9 cellular contexts compared by ENCODE assay signal in genomic region chr19:18607222-18608101, GRCh38. TPM values are rescaled to one million over a fixed set of nuclear protein-coding genes. Genes with fewer than 3 reads are reported as not detected.
DNase-seq lines count a peak whose midpoint lies in the region; ATAC-seq and TF ChIP-seq lines count a peak whose summit lies in the region.
"Had no signal": no experiment of that assay in that cellular context is flagged by ENCODE, and none has a peak within 500 bp of the region (broad histone marks: within the 10 kb centered on the region; RNA-seq: fewer than 3 reads in every experiment).

No MANE protein-coding gene starts in this region.

- POLR2A ChIA-PET in CD8-positive, alpha-beta memory T cell (lab: Charles Lee), result interaction anchor here (0.8 kb wide), 1 partner anchor 17 kb away, joined by 3 read pairs; no protein-coding TSS in a partner anchor
- POLR2A ChIA-PET in HCT116 (lab: Charles Lee), result no interaction called here

- no peaks in the 10 kb centered on the region for H3K9me3 Mint-ChIP-seq in CD8-positive, alpha-beta memory T cell
- H3K9me3 Mint-ChIP-seq in chondrocyte (ENCODE audit: low read depth) (no peaks in the 10 kb centered on the region), nephron (no peaks in the 10 kb centered on the region), progenitor cell of endocrine pancreas (ENCODE audit: low read depth) (no peaks in the 10 kb centered on the region)
- H3K9me3 Mint-ChIP-seq: natural killer cell had no signal

- no peak overlapping the region for H3K4me3 ChIP-seq in CD8-positive, alpha-beta memory T cell (ENCODE audit: low read length)
- H3K4me3 ChIP-seq in HCT116 (replicated peaks in 1 of 2; ENCODE audit: low read depth in 1 of 2, low read length in 2 of 2), result peak overlapping the region; percentile 53 to 65

- RAD21 ChIA-PET in HCT116 (lab: Charles Lee; ENCODE audit: low non-redundant PET in 1 of 2, low total read pairs in 2 of 2, uncharacterized antibody in 2 of 2, unreplicated experiment in 2 of 2), result no interaction called here

- no peaks in the 10 kb centered on the region for H4K20me1 ChIP-seq in HCT116 (ENCODE audit: insufficient read depth)

- peaks cover 72% of the 10 kb centered on the region for H3K27me3 ChIP-seq in CD8-positive, alpha-beta memory T cell (ENCODE audit: insufficient read depth, low read length, poor library complexity, severe bottlenecking)
- peaks cover 25% of the 10 kb centered on the region; the same call in 1 of the 2 replicates for H3K27me3 ChIP-seq in HCT116 (ENCODE audit: insufficient read depth, low read length)

- CTCF ChIA-PET in CD8-positive, alpha-beta memory T cell (lab: Charles Lee), result interaction anchor here (1.0 to 1.2 kb wide), 2 partner anchors 15 to 240 kb away, joined by 3 to 4 read pairs; no protein-coding TSS in a partner anchor
- CTCF ChIA-PET in HCT116 (lab: Charles Lee), result interaction anchor here (0.5 to 1.2 kb wide), 2 partner anchors 13 to 18 kb away, joined by 3 to 5 read pairs; no protein-coding TSS in a partner anchor

- ATAC-seq in HCT116, result peak; percentile 42
- ATAC-seq in HG02938 (IDR thresholded peaks at IDR 0.05; ENCODE audit: unreplicated experiment), result no peak
- ATAC-seq in GM21737 (IDR thresholded peaks at IDR 0.05; ENCODE audit: unreplicated experiment), result no peak
- ATAC-seq: natural killer cell had no signal

- H3K27me3 Mint-ChIP-seq in CD8-positive, alpha-beta memory T cell, result peaks cover 52 to 65% of the 10 kb centered on the region in 2 donors
- peaks cover 51% of the 10 kb centered on the region for H3K27me3 Mint-ChIP-seq in chondrocyte (ENCODE audit: low read depth)
- peaks cover 85% of the 10 kb centered on the region for H3K27me3 Mint-ChIP-seq in nephron (ENCODE audit: low read depth)
- H3K27me3 Mint-ChIP-seq in progenitor cell of endocrine pancreas, result peaks cover 64% of the 10 kb centered on the region

- peaks cover 16 to 44% (median 20%) of the 10 kb centered on the region in 3 donors for H3K4me1 Mint-ChIP-seq in CD8-positive, alpha-beta memory T cell
- peaks cover 26% of the 10 kb centered on the region for H3K4me1 Mint-ChIP-seq in chondrocyte (ENCODE audit: low read depth)
- H3K4me1 Mint-ChIP-seq in nephron, result peaks cover 25% of the 10 kb centered on the region
- H3K4me1 Mint-ChIP-seq in progenitor cell of endocrine pancreas (ENCODE audit: low read depth), result peaks cover 25% of the 10 kb centered on the region

- H3K79me2 ChIP-seq in HCT116 (ENCODE audit: insufficient read depth, low read length), result no peaks in the 10 kb centered on the region

- TF ChIP-seq POLR2A in HCT116 (IDR thresholded peaks at IDR 0.05; ENCODE audit: borderline replicate concordance, extremely low read depth, insufficient read depth, insufficient read length), result no peak

- peak overlapping the region in 4 of 7 donors; percentile 8 to 73 (median 34) for H3K4me3 Mint-ChIP-seq in CD8-positive, alpha-beta memory T cell
- H3K4me3 Mint-ChIP-seq in chondrocyte (ENCODE audit: unreplicated experiment) (peak overlapping the region; percentile 53), nephron (peak overlapping the region in 2 of 3 experiments; percentile 30 to 65), progenitor cell of endocrine pancreas (ENCODE audit: low read depth) (no peak overlapping the region)
- H3K4me3 Mint-ChIP-seq: natural killer cell had no signal

- intact Hi-C loops in HCT116 (cut with micrococcal nuclease), result no loop called here

- no peaks in the 10 kb centered on the region for H3K36me3 ChIP-seq in CD8-positive, alpha-beta memory T cell (ENCODE audit: insufficient read depth, low read length)
- no peaks in the 10 kb centered on the region for H3K36me3 ChIP-seq in HCT116 (ENCODE audit: control insufficient read depth in 1 of 2, insufficient read depth in 2 of 2, low read length in 2 of 2)

- peak overlapping the region; percentile 50 for H3K9ac ChIP-seq in HCT116 (ENCODE audit: low read length)

- no peak for DNase-seq in CD8-positive, alpha-beta memory T cell
- no peak for DNase-seq in HCT116 (ENCODE audit: low read depth, low spot score)
- no peak for DNase-seq in chondrocyte (ENCODE audit: low spot score)
- no peak for DNase-seq in progenitor cell of endocrine pancreas (ENCODE audit: low spot score, unreplicated experiment)
- DNase-seq: GDM1, natural killer cell had no signal

- H2AFZ ChIP-seq in HCT116 (ENCODE audit: low read depth, low read length, poor library complexity, severe bottlenecking), result peak overlapping the region; percentile 65

- H3K4me2 ChIP-seq in HCT116 (ENCODE audit: low read length), result peak overlapping the region; percentile 99

- BruUV-seq in HCT116 (replicated peaks; lab: Mats Ljungman, UMichigan), result no TSS peak

- no peak for TF ChIP-seq CTCF in HCT116 (IDR thresholded peaks at IDR 0.05 in 2 of 3, conservative IDR thresholded peaks at IDR 0.05 in 1 of 3; ENCODE audit: borderline replicate concordance in 1 of 3, insufficient read depth in 1 of 3, low read depth in 2 of 3, low read length in 2 of 3)
- no peak for TF ChIP-seq CTCF in chondrocyte (IDR thresholded peaks at IDR 0.05)
- no peak for TF ChIP-seq CTCF in nephron (IDR thresholded peaks at IDR 0.05; ENCODE audit: unreplicated experiment in 3 of 3)
- no peak for TF ChIP-seq CTCF in progenitor cell of endocrine pancreas (IDR thresholded peaks at IDR 0.05; ENCODE audit: unreplicated experiment)

- no peak for TF ChIP-seq RAD21 in HCT116 (IDR thresholded peaks at IDR 0.05; ENCODE audit: low read depth)

- H3K36me3 Mint-ChIP-seq in CD8-positive, alpha-beta memory T cell, result peaks cover 0 to 1% (median 0%) of the 10 kb centered on the region in 3 donors
- H3K36me3 Mint-ChIP-seq in chondrocyte (ENCODE audit: low read depth) (peaks cover 3% of the 10 kb centered on the region), nephron (ENCODE audit: low read depth) (no peaks in the 10 kb centered on the region), progenitor cell of endocrine pancreas (ENCODE audit: insufficient read depth) (no peaks in the 10 kb centered on the region)
- H3K36me3 Mint-ChIP-seq: natural killer cell had no signal

- no peak overlapping the region for H3K27ac Mint-ChIP-seq in CD8-positive, alpha-beta memory T cell
- H3K27ac Mint-ChIP-seq in chondrocyte (ENCODE audit: unreplicated experiment) (no peak overlapping the region), nephron (no peak overlapping the region), progenitor cell of endocrine pancreas (no peak overlapping the region)
- H3K27ac Mint-ChIP-seq: natural killer cell had no signal

- no peak overlapping the region for H3K27ac ChIP-seq in CD8-positive, alpha-beta memory T cell (ENCODE audit: low read depth, low read length)
- peak overlapping the region; percentile 22; the same call in 1 of the 2 replicates for H3K27ac ChIP-seq in HCT116 (ENCODE audit: low read depth, low read length)

- no peaks in the 10 kb centered on the region for H3K9me2 ChIP-seq in HCT116 (ENCODE audit: insufficient read depth)

- no peaks in the 10 kb centered on the region for H3K9me3 ChIP-seq in CD8-positive, alpha-beta memory T cell (ENCODE audit: low read length)
- H3K9me3 ChIP-seq in HCT116 (ENCODE audit: control insufficient read depth in 1 of 2, insufficient read depth in 1 of 2, low read depth in 1 of 2, low read length in 2 of 2), result no peaks in the 10 kb centered on the region

- peaks cover 17% of the 10 kb centered on the region for H3K4me1 ChIP-seq in CD8-positive, alpha-beta memory T cell (ENCODE audit: insufficient read depth, low read length)
- H3K4me1 ChIP-seq in HCT116 (ENCODE audit: control insufficient read depth in 1 of 2, insufficient read depth in 2 of 2, low read length in 2 of 2), result peaks cover 25 to 42% of the 10 kb centered on the region in 2 experiments

TF ChIP-seq in HCT116, 20 proteins besides CTCF, POLR2A, EP300 and RAD21 (continues in another document):
- TF ChIP-seq POLR2AphosphoS5 (IDR thresholded peaks at IDR 0.05; ENCODE audit: low read depth, low read length), result no peak
- TF ChIP-seq CEBPB (IDR thresholded peaks at IDR 0.05; ENCODE audit: low read depth), result no peak
- no peak for TF ChIP-seq EGR1 (IDR thresholded peaks at IDR 0.05; ENCODE audit: low read depth)
- no peak for TF ChIP-seq MAX (IDR thresholded peaks at IDR 0.05)
- no peak for TF ChIP-seq SP1 (IDR thresholded peaks at IDR 0.05; ENCODE audit: low read depth)
- no peak for TF ChIP-seq FOSL1 (IDR thresholded peaks at IDR 0.05; ENCODE audit: low read depth)
- no peak for TF ChIP-seq ZFX (IDR thresholded peaks at IDR 0.05)
- TF ChIP-seq ZNF274 (IDR thresholded peaks at IDR 0.05; ENCODE audit: low read depth, low read length), result no peak

RNA-seq across cellular contexts. Expression of gene CRLF1, which starts 0.9 kb away (rescaled TPM):
- not detected for total RNA-seq in CD8-positive, alpha-beta memory T cell
- polyA plus RNA-seq in CD8-positive, alpha-beta memory T cell, result not detected
- total RNA-seq in HCT116 (2021; ENCODE audit: unreplicated experiment) (43.0 TPM), chondrocyte (13.2 to 21.9 TPM (median 15.3 TPM) in 3 replicates), progenitor cell of endocrine pancreas (4.4 and 6.0 TPM in 2 replicates)
- polyA plus RNA-seq in HCT116 (2012), result 60.6 and 80.0 TPM in 2 replicates
- total RNA-seq: natural killer cell had no signal

RNA-seq across cellular contexts. Expression of gene TMEM59L, which starts 5.2 kb away (rescaled TPM):
- total RNA-seq in CD8-positive, alpha-beta memory T cell, result not detected
- polyA plus RNA-seq in CD8-positive, alpha-beta memory T cell, result not detected
- total RNA-seq in HCT116 (2021; ENCODE audit: unreplicated experiment), result 14.3 TPM
- polyA plus RNA-seq in HCT116 (2012), result 21.3 and 22.7 TPM in 2 replicates
- 4.4 to 4.8 TPM (median 4.4 TPM) in 3 replicates for total RNA-seq in chondrocyte
- 5.0 and 6.4 TPM in 2 replicates for total RNA-seq in progenitor cell of endocrine pancreas
- total RNA-seq: natural killer cell had no signal

RNA-seq across cellular contexts. Expression of gene REX1BD, which starts 18.9 kb away (rescaled TPM):
- total RNA-seq in CD8-positive, alpha-beta memory T cell, result 100 to 1,000 TPM; 107 to 110 TPM
- 169 TPM for polyA plus RNA-seq in CD8-positive, alpha-beta memory T cell
- total RNA-seq in HCT116 (2021; ENCODE audit: unreplicated experiment), result 97.1 TPM
- 107 and 110 TPM in 2 replicates for polyA plus RNA-seq in HCT116 (2012)
- total RNA-seq in chondrocyte, result 46.9 to 89.0 TPM (median 54.1 TPM) in 3 replicates
- 66.5 and 67.4 TPM in 2 replicates for total RNA-seq in progenitor cell of endocrine pancreas

RNA-seq across cellular contexts. Expression of gene KLHL26, which starts 29.4 kb away (rescaled TPM):
- 10 to 100 TPM; 12.4 to 12.8 TPM for total RNA-seq in CD8-positive, alpha-beta memory T cell
- 5.1 TPM for polyA plus RNA-seq in CD8-positive, alpha-beta memory T cell
- total RNA-seq in HCT116 (2021; ENCODE audit: unreplicated experiment), result 17.1 TPM
- 7.1 and 14.4 TPM in 2 replicates for polyA plus RNA-seq in HCT116 (2012)
- 6.6 to 9.8 TPM (median 8.0 TPM) in 3 replicates for total RNA-seq in chondrocyte
- total RNA-seq in progenitor cell of endocrine pancreas, result 11.6 and 12.3 TPM in 2 replicates

RNA-seq across cellular contexts. Expression of gene UBA52, which starts 35.8 kb away (rescaled TPM):
- total RNA-seq in CD8-positive, alpha-beta memory T cell, result 1,000 to 10,000 TPM; 1,684 to 1,700 TPM
- 1,487 TPM for polyA plus RNA-seq in CD8-positive, alpha-beta memory T cell
- total RNA-seq in HCT116 (2021; ENCODE audit: unreplicated experiment) (1,743 TPM), chondrocyte (712 to 830 TPM (median 749 TPM) in 3 replicates), progenitor cell of endocrine pancreas (951 and 968 TPM in 2 replicates)
- 3,327 and 3,735 TPM in 2 replicates for polyA plus RNA-seq in HCT116 (2012)
